Comparison of ENCODE assay signal across 9 cellular contexts in genomic region chr22:46035742-46036557, GRCh38. TPM values are rescaled to one million over a fixed set of nuclear protein-coding genes. Genes with fewer than 3 reads are reported as not detected.
DNase-seq lines count a peak whose midpoint lies in the region; ATAC-seq and TF ChIP-seq lines count a peak whose summit lies in the region.
"Had no signal": no experiment of that assay in that cellular context is flagged by ENCODE, and none has a peak within 500 bp of the region (broad histone marks: within the 10 kb centered on the region; RNA-seq: fewer than 3 reads in every experiment).

No MANE protein-coding gene starts in this region.

- H3K27ac ChIP-seq in caudate nucleus (ENCODE audit: low read depth, low read length) (peak overlapping the region; percentile 91), spleen (peak overlapping the region; percentile 85 to 99 (median 98))

- intact Hi-C loops in spleen (cut with DNase I; ENCODE audit: low total_unique reads) = no loop called here

- DNase-seq in AG09309 (ENCODE audit: low read depth) (peak; percentile 93), NCI-H2227 treated with DMSO at 0.1 percent for 48 hours (lab: John Stamatoyannopoulos, UW) (peak; percentile 94), caudate nucleus (lab: John Stamatoyannopoulos, UW) (peak; percentile 59 to 100 (median 99)), iris pigment epithelial cell (ENCODE audit: low read depth) (peak; percentile 98), spleen (peak; percentile 100)
- DNase-seq in activated CD4-positive, CD25-positive, alpha-beta regulatory T cell (lab: John Stamatoyannopoulos, UW) = peak; percentile 99 to 100 (median 100)

- TF ChIP-seq POLR2A in spleen (IDR thresholded peaks at IDR 0.05) = peak; percentile 79 to 93 (median 89)

- H3K4me1 ChIP-seq in spleen = peaks cover 9 to 69% (median 45%) of the 10 kb centered on the region in 6 donors

- H3K4me3 ChIP-seq in AG09309 (ENCODE audit: control insufficient read depth, low read depth, low read length) (peak overlapping the region; percentile 66), spleen (peak overlapping the region; percentile 30 to 80 (median 61))

- no peaks in the 10 kb centered on the region for H3K27me3 ChIP-seq in spleen (replicated peaks in 1 of 7)

- H3K9me3 ChIP-seq in spleen = no peaks in the 10 kb centered on the region

- TF ChIP-seq CTCF in AG09309 (IDR thresholded peaks at IDR 0.05; ENCODE audit: control insufficient read depth, insufficient read depth, low read depth, low read length, missing control alignments) = no peak
- peak in 3 of 11 experiments; percentile 32 to 43 (median 36) for TF ChIP-seq CTCF in spleen (IDR thresholded peaks at IDR 0.05 in 8 of 11, conservative IDR thresholded peaks at IDR 0.05 in 3 of 11)

- 0 to 2% (median 1%) methylated on average over 6 to 84 of the region's 84 CpGs for WGBS in spleen, 5 donors

- no peaks in the 10 kb centered on the region for H3K36me3 ChIP-seq in spleen

- peak; percentile 82 for ATAC-seq in GM18873 (IDR thresholded peaks at IDR 0.05; ENCODE audit: low FRiP score, unreplicated experiment)
- peak; percentile 84 for ATAC-seq in HG03108 (IDR thresholded peaks at IDR 0.05; ENCODE audit: unreplicated experiment)

RNA-seq across cellular contexts. Expression of gene WNT7B, which starts 59.0 kb away (rescaled TPM):
- total RNA-seq in spleen = not detected
- not detected for polyA plus RNA-seq in spleen
- total RNA-seq: T-helper 1 cell treated with Interleukin-12 subunit alpha and Interleukin-12 subunit beta and Interleukin-4 antibody, amounts not matched to agents 30 ng/mL and 1 ng/mL, for 36 hours had no signal

Comparison
In these comparisons a context has a peak if more than half of its experiments do, and no peak if none do; other contexts are left out.
1. Peak in every context shown above with its lines: DNase-seq, ATAC-seq, H3K4me3 ChIP-seq and H3K27ac ChIP-seq.